ENCODE assay signal across 10 cellular contexts in genomic region chr15:34984884-34985630, GRCh38. TPM values are rescaled to one million over a fixed set of nuclear protein-coding genes. Genes with fewer than 3 reads are reported as not detected.
DNase-seq lines count a peak whose midpoint lies in the region; FAIRE-seq and TF ChIP-seq lines count a peak whose summit lies in the region.
"Had no signal": no experiment of that assay in that cellular context is flagged by ENCODE, and none has a peak within 500 bp of the region (broad histone marks: within the 10 kb centered on the region; RNA-seq: fewer than 3 reads in every experiment).

No MANE protein-coding gene starts in this region.

- H3K79me2 ChIP-seq in astrocyte (ENCODE audit: insufficient read depth, low read length) (peaks cover 54% of the 10 kb centered on the region), keratinocyte (ENCODE audit: control insufficient read depth, insufficient read depth, low read length) (peaks cover 46% of the 10 kb centered on the region)

- H3K4me1 Mint-ChIP-seq in activated naive CD4-positive, alpha-beta T cell treated with anti-CD3 and anti-CD28 coated beads for 36 hours (ENCODE audit: low read depth), result peaks cover 32% of the 10 kb centered on the region
- H3K4me1 Mint-ChIP-seq in astrocyte (ENCODE audit: low read depth, unreplicated experiment), result peaks cover 14% of the 10 kb centered on the region

- H3K27me3 Mint-ChIP-seq in activated naive CD4-positive, alpha-beta T cell treated with anti-CD3 and anti-CD28 coated beads for 36 hours (ENCODE audit: low read depth), result no peaks in the 10 kb centered on the region
- H3K27me3 Mint-ChIP-seq in astrocyte (ENCODE audit: low read depth, unreplicated experiment), result no peaks in the 10 kb centered on the region

- no peaks in the 10 kb centered on the region for H3K9me1 ChIP-seq in keratinocyte (ENCODE audit: control insufficient read depth, extremely low read depth, insufficient read depth, low read length)

- TF ChIP-seq CTCF in astrocyte (IDR thresholded peaks at IDR 0.05; ENCODE audit: insufficient read depth, low read depth, low read length), result no peak
- no peak for TF ChIP-seq CTCF in keratinocyte (optimal IDR thresholded peaks at IDR 0.05 in 1 of 3, IDR thresholded peaks at IDR 0.05 in 1 of 3, conservative IDR thresholded peaks at IDR 0.05 in 1 of 3; ENCODE audit: extremely low read depth in 1 of 3, insufficient read depth in 2 of 3, low read length in 3 of 3)
- no peak for TF ChIP-seq CTCF in testis (IDR thresholded peaks at IDR 0.05)
- TF ChIP-seq CTCF in ascending aorta (IDR thresholded peaks at IDR 0.05), result no peak

- dilution Hi-C loops in keratinocyte (cut with MboI; ENCODE audit: extremely low pct_ligation_motif_present, low sequenced_read_pairs), result no loop called here

- peak overlapping the region; percentile 39 for H3K4me3 Mint-ChIP-seq in activated naive CD4-positive, alpha-beta T cell treated with anti-CD3 and anti-CD28 coated beads for 36 hours
- peak overlapping the region; percentile 69 for H3K4me3 Mint-ChIP-seq in astrocyte (ENCODE audit: unreplicated experiment)

- CTCF ChIA-PET in activated naive CD4-positive, alpha-beta T cell treated with anti-CD3 and anti-CD28 coated beads for 36 hours (lab: Charles Lee), result interaction anchor here (0.7 to 6.1 kb wide), 3 partner anchors 15 to 459 kb away, joined by 3 to 35 read pairs (median 6); partner anchors contain the start of gene AQR

- H3K9me3 ChIP-seq in astrocyte (ENCODE audit: insufficient read depth, low read depth, low read length), result no peaks in the 10 kb centered on the region
- no peaks in the 10 kb centered on the region for H3K9me3 ChIP-seq in keratinocyte (ENCODE audit: control insufficient read depth, low read depth, low read length)
- no peaks in the 10 kb centered on the region for H3K9me3 ChIP-seq in testis
- H3K9me3 ChIP-seq in ascending aorta, result no peaks in the 10 kb centered on the region

- no peak for TF ChIP-seq POLR2A in testis (IDR thresholded peaks at IDR 0.05)

- H2AFZ ChIP-seq in astrocyte (ENCODE audit: low read depth, low read length) (no peak overlapping the region), keratinocyte (ENCODE audit: control insufficient read depth, low read length) (no peak overlapping the region)

- peaks cover 17% of the 10 kb centered on the region for H3K4me1 ChIP-seq in astrocyte (ENCODE audit: insufficient read depth, low read length)
- peaks cover 14% of the 10 kb centered on the region for H3K4me1 ChIP-seq in keratinocyte (ENCODE audit: control insufficient read depth, extremely low read depth, insufficient read depth, low read length)
- H3K4me1 ChIP-seq in testis, result peaks cover 18% of the 10 kb centered on the region
- peaks cover 0 to 24% of the 10 kb centered on the region in 2 donors for H3K4me1 ChIP-seq in ascending aorta

- no peak for DNase-seq in activated naive CD4-positive, alpha-beta T cell treated with anti-CD3 and anti-CD28 coated beads for 36 hours
- DNase-seq in activated naive CD4-positive, alpha-beta T cell treated with anti-CD3 and anti-CD28 coated beads, Interleukin-2, amount 50 U/mL, for 16 hours, result no peak
- peak; percentile 39 for DNase-seq in astrocyte (ENCODE audit: low read depth)
- DNase-seq in keratinocyte (ENCODE audit: low read depth, low spot score), result no peak
- peak; percentile 32 for DNase-seq in testis
- DNase-seq in germinal center (ENCODE audit: low spot score), result no peak
- DNase-seq in NCI-H526 (lab: John Stamatoyannopoulos, UW), result no peak
- no peak for DNase-seq in ascending aorta (ENCODE audit: low spot score in 2 of 2)
- DNase-seq: DMS153, foreskin melanocyte had no signal

- WGBS in testis, 2 donors, result 54 to 64% methylated on average over 9 of the region's 9 CpGs

- H3K9me3 Mint-ChIP-seq in activated naive CD4-positive, alpha-beta T cell treated with anti-CD3 and anti-CD28 coated beads for 36 hours, result no peaks in the 10 kb centered on the region
- no peaks in the 10 kb centered on the region for H3K9me3 Mint-ChIP-seq in astrocyte (ENCODE audit: unreplicated experiment)

- intact Hi-C loops in activated naive CD4-positive, alpha-beta T cell treated with anti-CD3 and anti-CD28 coated beads for 36 hours (cut with micrococcal nuclease), result loop anchor here (5.0 to 10.0 kb wide), 3 partner anchors 562 to 1590 kb away; partner anchors contain the start of genes CDIN1 and DPH6
- intact Hi-C loops in testis (cut with DNase I; ENCODE audit: low total_unique reads) (no loop called here), ascending aorta (cut with DNase I) (loop anchor here (5.0 kb wide), 3 partner anchors 263 to 1592 kb away; partner anchors contain the start of genes CDIN1, EMC7 and PGBD4)

- peaks cover 16% of the 10 kb centered on the region for H3K36me3 ChIP-seq in astrocyte (ENCODE audit: insufficient read depth, low read length)
- peaks cover 8 to 9% of the 10 kb centered on the region in 2 experiments for H3K36me3 ChIP-seq in keratinocyte (ENCODE audit: control insufficient read depth in 2 of 2, extremely low read depth in 1 of 2, insufficient read depth in 2 of 2, low read length in 2 of 2)
- H3K36me3 ChIP-seq in testis (ENCODE audit: low read depth, missing control alignments), result no peaks in the 10 kb centered on the region
- H3K36me3 ChIP-seq in ascending aorta, result peaks cover 14 to 23% of the 10 kb centered on the region in 2 donors

- H4K20me1 ChIP-seq in astrocyte (ENCODE audit: insufficient read depth, low read length), result peaks cover 22% of the 10 kb centered on the region
- H4K20me1 ChIP-seq in keratinocyte (ENCODE audit: control insufficient read depth, extremely low read depth, insufficient read depth, low read length), result no peaks in the 10 kb centered on the region

- H3K4me3 ChIP-seq in astrocyte (ENCODE audit: insufficient read depth, low read depth, low read length) (no peak overlapping the region), keratinocyte (ENCODE audit: control insufficient read depth in 2 of 3, extremely low read depth in 1 of 3, insufficient read depth in 2 of 3, low read depth in 1 of 3, low read length in 3 of 3) (peak overlapping the region in 1 of 3 experiments; percentile 18), testis (no peak overlapping the region), ascending aorta (no peak overlapping the region)

- H3K9ac ChIP-seq in astrocyte (ENCODE audit: low read length), result no peak overlapping the region
- H3K9ac ChIP-seq in keratinocyte (ENCODE audit: control insufficient read depth, extremely low read depth, insufficient read depth, low read length), result peak overlapping the region; percentile 10

- FAIRE-seq in astrocyte (lab: Jason Lieb, UNC) (no peak), keratinocyte (lab: Jason Lieb, UNC) (no peak)

- H3K27me3 ChIP-seq in astrocyte (ENCODE audit: insufficient read depth, low read length) (no peaks in the 10 kb centered on the region), keratinocyte (ENCODE audit: control insufficient read depth, extremely low read depth, insufficient read depth, low read length) (no peaks in the 10 kb centered on the region), testis (no peaks in the 10 kb centered on the region), ascending aorta (no peaks in the 10 kb centered on the region)

- H3K4me2 ChIP-seq in astrocyte (ENCODE audit: low read length) (peak overlapping the region; percentile 53), keratinocyte (ENCODE audit: control insufficient read depth, extremely low read depth, insufficient read depth, low read depth, low read length) (peak overlapping the region; percentile 83)

- peak overlapping the region; percentile 68 for H3K27ac Mint-ChIP-seq in activated naive CD4-positive, alpha-beta T cell treated with anti-CD3 and anti-CD28 coated beads for 36 hours
- H3K27ac Mint-ChIP-seq in astrocyte (ENCODE audit: unreplicated experiment), result no peak overlapping the region

- peaks cover 35% of the 10 kb centered on the region for H3K36me3 Mint-ChIP-seq in activated naive CD4-positive, alpha-beta T cell treated with anti-CD3 and anti-CD28 coated beads for 36 hours (ENCODE audit: low read depth)
- no peaks in the 10 kb centered on the region for H3K36me3 Mint-ChIP-seq in astrocyte (ENCODE audit: low read depth, unreplicated experiment)

- H3K27ac ChIP-seq in astrocyte (ENCODE audit: low read depth, low read length) (no peak overlapping the region), keratinocyte (ENCODE audit: control insufficient read depth, insufficient read depth, low read length) (peak overlapping the region; percentile 50), testis (peak overlapping the region in 1 of 2 donors; percentile 33), ascending aorta (no peak overlapping the region)

RNA-seq across cellular contexts. Expression of gene ZNF770, which starts 3.0 kb away (rescaled TPM):
- 10 to 100 TPM; 36.4 to 39.4 TPM for total RNA-seq in activated naive CD4-positive, alpha-beta T cell treated with anti-CD3 and anti-CD28 coated beads for 36 hours
- total RNA-seq in astrocyte, result 43.2 and 43.3 TPM in 2 replicates
- polyA plus RNA-seq in keratinocyte, result 22.2 to 35.9 TPM (median 25.1 TPM) in 3 replicates
- 61.9 TPM for polyA plus RNA-seq in keratinocyte (2011; ENCODE audit: low read depth)
- polyA plus RNA-seq in keratinocyte (2011; cell fraction: cytosol; rRNA removed), result 11.6 and 34.3 TPM in 2 replicates
- polyA plus RNA-seq in keratinocyte (2011; cell fraction: nucleus; rRNA removed), result 24.5 and 27.5 TPM in 2 replicates
- polyA plus RNA-seq in keratinocyte (2012; ENCODE audit: low replicate concordance), result 16.4 and 32.3 TPM in 2 replicates
- polyA minus RNA-seq in keratinocyte, result 5.9 to 80.0 TPM (median 39.2 TPM) in 3 replicates
- 28.4 TPM for polyA minus RNA-seq in keratinocyte (2011; cell fraction: cytosol; rRNA and poly(A)+ RNA removed)
- 21.9 and 40.4 TPM in 2 replicates for polyA minus RNA-seq in keratinocyte (2011; cell fraction: nucleus; rRNA and poly(A)+ RNA removed)
- total RNA-seq in testis, result 10 to 100 TPM; 27.7 to 30.2 TPM
- polyA plus RNA-seq in testis (ENCODE audit: insufficient read depth, low read depth, low replicate concordance), result 17.7 TPM
- 87.7 TPM for total RNA-seq in ascending aorta

RNA-seq across cellular contexts. Expression of gene AQR, which starts 15.5 kb away (rescaled TPM):
- 10 to 100 TPM; 30.8 to 31.3 TPM for total RNA-seq in activated naive CD4-positive, alpha-beta T cell treated with anti-CD3 and anti-CD28 coated beads for 36 hours
- 24.0 and 27.2 TPM in 2 replicates for total RNA-seq in astrocyte
- polyA plus RNA-seq in keratinocyte, result 23.5 to 28.2 TPM (median 23.9 TPM) in 3 replicates
- 9.4 TPM for polyA plus RNA-seq in keratinocyte (2011; ENCODE audit: low read depth)
- polyA plus RNA-seq in keratinocyte (2011; cell fraction: cytosol; rRNA removed), result 9.5 and 23.3 TPM in 2 replicates
- polyA plus RNA-seq in keratinocyte (2011; cell fraction: nucleus; rRNA removed), result 35.8 and 46.1 TPM in 2 replicates
- 10.8 and 13.7 TPM in 2 replicates for polyA plus RNA-seq in keratinocyte (2012; ENCODE audit: low replicate concordance)
- 8.2 to 43.9 TPM (median 26.1 TPM) in 3 replicates for polyA minus RNA-seq in keratinocyte
- 13.2 TPM for polyA minus RNA-seq in keratinocyte (2011; cell fraction: cytosol; rRNA and poly(A)+ RNA removed)
- 33.0 and 64.8 TPM in 2 replicates for polyA minus RNA-seq in keratinocyte (2011; cell fraction: nucleus; rRNA and poly(A)+ RNA removed)
- total RNA-seq in testis, result 10 to 100 TPM; 37.6 to 38.5 TPM
- polyA plus RNA-seq in testis (ENCODE audit: insufficient read depth, low read depth, low replicate concordance), result 39.2 TPM
- 17.5 TPM for total RNA-seq in ascending aorta

Comparison
In these comparisons a context has a peak if more than half of its experiments do, and no peak if none do; other contexts are left out.
1. DNase-seq: peak in astrocyte (single experiment) and testis (single experiment); none in activated naive CD4-positive, alpha-beta T cell treated with anti-CD3 and anti-CD28 coated beads for 36 hours (single experiment), activated naive CD4-positive, alpha-beta T cell treated with anti-CD3 and anti-CD28 coated beads, Interleukin-2, amount 50 U/mL, for 16 hours (single experiment), keratinocyte (single experiment), germinal center (single experiment), NCI-H526 (0 of 2) and ascending aorta (0 of 2).